Comparison of ENCODE assay signal across 8 cellular contexts in the genomic region with DNA sequence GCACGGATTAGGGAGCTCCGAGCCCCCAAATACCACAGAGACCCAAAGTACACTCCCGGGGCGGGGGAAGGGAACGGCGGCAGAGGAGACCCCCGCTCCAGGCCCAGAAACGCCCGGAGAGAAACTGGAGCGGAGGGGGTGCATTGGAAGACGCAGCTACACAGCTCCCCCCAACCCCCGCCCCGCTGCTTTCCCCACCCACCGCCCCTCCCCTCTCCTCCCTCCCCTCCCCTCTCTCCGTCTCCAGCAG. TPM values are rescaled to one million over a fixed set of nuclear protein-coding genes. Genes with fewer than 3 reads are reported as not detected.
DNase-seq lines count a peak whose midpoint lies in the region; ATAC-seq and TF ChIP-seq lines count a peak whose summit lies in the region.

No MANE protein-coding gene starts in this region.

- H3K4me3 ChIP-seq in AG10803 (ENCODE audit: low read length) = peak overlapping the region; percentile 58
- H3K4me3 ChIP-seq in IMR-90 (ENCODE audit: insufficient read depth, low read depth, low read length) = peak overlapping the region; percentile 49
- peak overlapping the region; percentile 79 for H3K4me3 ChIP-seq in coronary artery

- H3K79me1 ChIP-seq in IMR-90 (ENCODE audit: low read depth in 1 of 2, low read length in 2 of 2) = no peaks in the 10 kb centered on the region

- H2AK5ac ChIP-seq in IMR-90 (ENCODE audit: low read depth, low read length) = no peak overlapping the region

- no CpG with 5 or more reads among the region's 15 CpGs for WGBS in IMR-90 (ENCODE audit: extremely low coverage in 2 of 2, insufficient read length in 1 of 2), 2 experiments

- no peak for TF ChIP-seq RAD21 in IMR-90 (IDR thresholded peaks at IDR 0.05; ENCODE audit: low read length)

- no peak overlapping the region for H3K18ac ChIP-seq in IMR-90 (ENCODE audit: low read depth, low read length)

- BruUV-seq in IMR-90 (replicated peaks; lab: Mats Ljungman, UMichigan) = no TSS peak

- H3K9me1 ChIP-seq in IMR-90 (ENCODE audit: insufficient read depth, low read length) = no peaks in the 10 kb centered on the region

- intact Hi-C loops in IMR-90 (cut with micrococcal nuclease) = no loop called here

- in situ Hi-C loops in IMR-90 (cut with MboI; ENCODE audit: low sequenced_read_pairs) = no loop called here

- no peak overlapping the region for H2BK120ac ChIP-seq in IMR-90 (ENCODE audit: low read depth, low read length)

- H4K8ac ChIP-seq in IMR-90 (ENCODE audit: low read depth in 2 of 2, low read length in 2 of 2) = no peak overlapping the region

- H4K91ac ChIP-seq in IMR-90 (ENCODE audit: insufficient read depth, low read depth, low read length) = no peak overlapping the region

- H3K56ac ChIP-seq in IMR-90 (ENCODE audit: extremely low read depth, insufficient read depth, low read length) = no peak overlapping the region

- no peak overlapping the region for H3K14ac ChIP-seq in IMR-90 (replicated peaks; ENCODE audit: low read depth, low read length)

- peak; percentile 6 for DNase-seq in AG10803 (ENCODE audit: low read depth)
- no peak for DNase-seq in IMR-90
- no peak for DNase-seq in coronary artery (ENCODE audit: low spot score)
- peak; percentile 55 for DNase-seq in midbrain (lab: John Stamatoyannopoulos, UW)
- no peak for DNase-seq in NCI-H1092 treated with DMSO at 0.1 percent for 48 hours (lab: John Stamatoyannopoulos, UW)
- no peak for DNase-seq in NCI-H524 (lab: John Stamatoyannopoulos, UW)
- DNase-seq in COLO668 (lab: John Stamatoyannopoulos, UW; ENCODE audit: unreplicated experiment) = no peak

- peak overlapping the region; percentile 68 for H3K4me2 ChIP-seq in IMR-90 (ENCODE audit: low read depth, low read length)

- no peaks in the 10 kb centered on the region for H3K36me3 ChIP-seq in IMR-90 (ENCODE audit: control insufficient read depth, insufficient read depth, low read length)

- dilution Hi-C loops in IMR-90 (cut with HindIII; ENCODE audit: low sequenced_read_pairs, unreplicated experiment) = no loop called here

- no peak for TF ChIP-seq CTCF in AG10803 (conservative IDR thresholded peaks at IDR 0.05; ENCODE audit: low read length)
- TF ChIP-seq CTCF in IMR-90 (conservative IDR thresholded peaks at IDR 0.05; ENCODE audit: low read depth, low read length) = no peak
- TF ChIP-seq CTCF in coronary artery (IDR thresholded peaks at IDR 0.05) = no peak

- H3K27me3 ChIP-seq in IMR-90 (ENCODE audit: control insufficient read depth, insufficient read depth, low read length) = peaks cover 58% of the 10 kb centered on the region

- no peak overlapping the region for H4K5ac ChIP-seq in IMR-90 (ENCODE audit: low read depth, low read length)

- H2AFZ ChIP-seq in IMR-90 (replicated peaks; ENCODE audit: low read length, poor library complexity) = peak overlapping the region; percentile 86

- no peak overlapping the region for H3K27ac ChIP-seq in IMR-90 (ENCODE audit: insufficient read depth, low read length)
- H3K27ac ChIP-seq in coronary artery = peak overlapping the region; percentile 83 to 94

- no peak overlapping the region for H3K23ac ChIP-seq in IMR-90 (ENCODE audit: low read depth, low read length)

- no peaks in the 10 kb centered on the region for H4K20me1 ChIP-seq in IMR-90 (ENCODE audit: insufficient read depth, low read length)

- CTCF ChIA-PET in IMR-90 (lab: Yijun Ruan, JAX) = no interaction called here

- H3K9ac ChIP-seq in IMR-90 (ENCODE audit: low read depth, low read length) = no peak overlapping the region

- no peak overlapping the region for H2BK15ac ChIP-seq in IMR-90 (ENCODE audit: low read depth, low read length)

- no peaks in the 10 kb centered on the region for H3K9me3 ChIP-seq in IMR-90 (ENCODE audit: control insufficient read depth, insufficient read depth, low read length)

- ATAC-seq in IMR-90 (ENCODE audit: low read depth) = peak; percentile 77
- no peak for ATAC-seq in HG03457 (IDR thresholded peaks at IDR 0.05; ENCODE audit: unreplicated experiment)

- H3K4ac ChIP-seq in IMR-90 (ENCODE audit: low read depth, low read length) = no peak overlapping the region

- H2BK5ac ChIP-seq in IMR-90 (ENCODE audit: low read depth, low read length, poor library complexity, severe bottlenecking) = no peak overlapping the region

- no peak overlapping the region for H2BK20ac ChIP-seq in IMR-90 (ENCODE audit: low read depth, low read length)

- peaks cover 2% of the 10 kb centered on the region; the same call in 1 of the 2 replicates for H3K4me1 ChIP-seq in IMR-90 (ENCODE audit: control insufficient read depth, insufficient read depth, low read length)

- H2AK9ac ChIP-seq in IMR-90 (replicated peaks; ENCODE audit: low read depth, low read length, poor library complexity) = peak overlapping the region; percentile 17

- TF ChIP-seq POLR2A in IMR-90 (IDR thresholded peaks at IDR 0.05; ENCODE audit: low read depth, low read length) = no peak

- POLR2A ChIA-PET in IMR-90 (lab: Charles Lee; ENCODE audit: unreplicated experiment) = no interaction called here

TF ChIP-seq in IMR-90, 13 proteins besides CTCF, POLR2A, EP300 and RAD21:
- no peak for TF ChIP-seq RFX5 (IDR thresholded peaks at IDR 0.05; ENCODE audit: low read depth, low read length)
- no peak for TF ChIP-seq CEBPB (IDR thresholded peaks at IDR 0.05; ENCODE audit: low read depth, low read length)
- TF ChIP-seq SMC3 (IDR thresholded peaks at IDR 0.05; ENCODE audit: low read depth, low read length) = no peak
- no peak for TF ChIP-seq BHLHE40 (IDR thresholded peaks at IDR 0.05; ENCODE audit: low read depth, low read length)
- TF ChIP-seq FOS (IDR thresholded peaks at IDR 0.05; ENCODE audit: low read depth, low read length) = no peak
- TF ChIP-seq, protein P1, sequence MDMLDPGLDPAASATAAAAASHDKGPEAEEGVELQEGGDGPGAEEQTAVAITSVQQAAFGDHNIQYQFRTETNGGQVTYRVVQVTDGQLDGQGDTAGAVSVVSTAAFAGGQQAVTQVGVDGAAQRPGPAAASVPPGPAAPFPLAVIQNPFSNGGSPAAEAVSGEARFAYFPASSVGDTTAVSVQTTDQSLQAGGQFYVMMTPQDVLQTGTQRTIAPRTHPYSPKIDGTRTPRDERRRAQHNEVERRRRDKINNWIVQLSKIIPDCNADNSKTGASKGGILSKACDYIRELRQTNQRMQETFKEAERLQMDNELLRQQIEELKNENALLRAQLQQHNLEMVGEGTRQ (IDR thresholded peaks at IDR 0.05; ENCODE audit: low read depth, low read length) = no peak

RNA-seq across cellular contexts. Expression of a gene that starts 1.1 kb away (rescaled TPM):
- total RNA-seq in IMR-90 (2012; rRNA removed) = 15.4 and 25.6 TPM in 2 replicates
- 17.5 and 21.6 TPM in 2 replicates for polyA plus RNA-seq in IMR-90 (2012; rRNA removed)
- polyA plus RNA-seq in IMR-90 (2012; cell fraction: cytosol; rRNA removed) = 5.2 and 6.0 TPM in 2 replicates
- polyA plus RNA-seq in IMR-90 (2012; cell fraction: nucleus; rRNA removed; ENCODE audit: low replicate concordance) = 7.8 and 39.5 TPM in 2 replicates

Comparison
In these comparisons a context has a peak if more than half of its experiments do, and no peak if none do; other contexts are left out.
1. DNase-seq: peak in AG10803 (single experiment) and midbrain (single experiment); none in IMR-90 (single experiment), coronary artery (single experiment), NCI-H1092 treated with DMSO at 0.1 percent for 48 hours (single experiment), NCI-H524 (0 of 2) and COLO668 (single experiment).
2. Peak in every context shown above with its lines, with median percentiles within 50 percentile points of each other: H3K4me3 ChIP-seq.